Comparison of ENCODE assay signal across 25 cellular contexts in genomic region chr7:93414574-93414973, GRCh38.
A peak's percentile ranks its signal among the peaks of the same experiment; 100 is the strongest.
DNase-seq lines count a peak whose midpoint lies in the region; ATAC-seq and TF ChIP-seq lines count a peak whose summit lies in the region.
"Had no signal": no experiment of that assay in that cellular context is flagged by ENCODE, and none has a peak within 500 bp of the region (broad histone marks: within the 10 kb centered on the region; RNA-seq: fewer than 3 reads in every experiment).

No MANE protein-coding gene starts in this region.

- peak; percentile 67 to 73 for DNase-seq in NCI-H526 (lab: John Stamatoyannopoulos, UW)
- DNase-seq in epithelial cell of prostate (ENCODE audit: low read depth, low spot score), result peak; percentile 16
- no peak for DNase-seq in activated CD8-positive, alpha-beta T cell treated with anti-CD3 and anti-CD28 coated beads for 36 hours
- DNase-seq in retina, result no peak
- DNase-seq in activated CD4-positive, alpha-beta T cell treated with anti-CD3 and anti-CD28 coated beads, Interleukin-2, amount 10 ng/mL, durations not matched to agents 7 days and 5 days, result no peak
- DNase-seq: activated CD4-positive, alpha-beta T cell treated with anti-CD3 and anti-CD28 coated beads for 4 hours; activated effector memory CD4-positive, alpha-beta T cell treated with anti-CD3 and anti-CD28 coated beads, Interleukin-2, amount 50 U/mL, for 16 hours; activated naive CD8-positive, alpha-beta T cell treated with anti-CD3 and anti-CD28 coated beads for 36 hours; activated T-cell treated with anti-CD3 and anti-CD28 coated beads, Interleukin-2, amount 50 U/mL, for 1 hour; anterior cingulate cortex; DMS153; GOT3; HFFc6; Kasumi-1; naive thymus-derived CD8-positive, alpha-beta T cell; NCI-H187 treated with DMSO at 0.1 percent for 48 hours; NCI-H2171 treated with DMSO at 0.1 percent for 48 hours; NCI-H510A treated with DMSO at 0.1 percent for 48 hours; stimulated activated CD4-positive, alpha-beta T cell treated with anti-CD3 and anti-CD28 coated beads, Interleukin-4, amount 100 ng/mL, for 24 hours; trophoblast cell had no signal

- intact Hi-C loops in activated CD8-positive, alpha-beta T cell treated with anti-CD3 and anti-CD28 coated beads for 36 hours (cut with micrococcal nuclease), result no loop called here

- peak; percentile 62 for ATAC-seq in GM18868 (IDR thresholded peaks at IDR 0.05; ENCODE audit: unreplicated experiment)
- ATAC-seq in HG03565 (IDR thresholded peaks at IDR 0.05; ENCODE audit: unreplicated experiment), result peak; percentile 35
- ATAC-seq in activated CD8-positive, alpha-beta T cell treated with anti-CD3 and anti-CD28 coated beads for 36 hours, result no peak
- ATAC-seq: gastroesophageal sphincter; naive thymus-derived CD8-positive, alpha-beta T cell; sciatic nerve had no signal

- no peaks in the 10 kb centered on the region for H3K27me3 Mint-ChIP-seq in activated CD8-positive, alpha-beta T cell treated with anti-CD3 and anti-CD28 coated beads for 36 hours
- H3K27me3 Mint-ChIP-seq in activated CD4-positive, alpha-beta T cell treated with anti-CD3 and anti-CD28 coated beads, Interleukin-2, amount 10 ng/mL, durations not matched to agents 7 days and 5 days, result peaks cover 17% of the 10 kb centered on the region

- no peak for TF ChIP-seq CTCF in activated CD8-positive, alpha-beta T cell treated with anti-CD3 and anti-CD28 coated beads for 36 hours (IDR thresholded peaks at IDR 0.05)

- no peaks in the 10 kb centered on the region for H3K4me1 Mint-ChIP-seq in activated CD8-positive, alpha-beta T cell treated with anti-CD3 and anti-CD28 coated beads for 36 hours (ENCODE audit: low read depth)
- H3K4me1 Mint-ChIP-seq in activated CD4-positive, alpha-beta T cell treated with anti-CD3 and anti-CD28 coated beads, Interleukin-2, amount 10 ng/mL, durations not matched to agents 7 days and 5 days, result no peaks in the 10 kb centered on the region
- H3K4me1 Mint-ChIP-seq: naive thymus-derived CD8-positive, alpha-beta T cell had no signal

- POLR2A ChIA-PET in activated CD8-positive, alpha-beta T cell treated with anti-CD3 and anti-CD28 coated beads for 36 hours (lab: Charles Lee), result no interaction called here
- POLR2A ChIA-PET in activated CD4-positive, alpha-beta T cell treated with anti-CD3 and anti-CD28 coated beads, Interleukin-2, amount 10 ng/mL, durations not matched to agents 7 days and 5 days (lab: Charles Lee), result no interaction called here

- no peaks in the 10 kb centered on the region for H3K36me3 Mint-ChIP-seq in activated CD8-positive, alpha-beta T cell treated with anti-CD3 and anti-CD28 coated beads for 36 hours (ENCODE audit: low read depth)
- no peaks in the 10 kb centered on the region for H3K36me3 Mint-ChIP-seq in activated CD4-positive, alpha-beta T cell treated with anti-CD3 and anti-CD28 coated beads, Interleukin-2, amount 10 ng/mL, durations not matched to agents 7 days and 5 days (ENCODE audit: low read depth)
- H3K36me3 Mint-ChIP-seq: activated naive CD8-positive, alpha-beta T cell treated with anti-CD3 and anti-CD28 coated beads for 36 hours; naive thymus-derived CD8-positive, alpha-beta T cell had no signal

- no peaks in the 10 kb centered on the region for H3K9me3 Mint-ChIP-seq in activated CD8-positive, alpha-beta T cell treated with anti-CD3 and anti-CD28 coated beads for 36 hours
- no peaks in the 10 kb centered on the region for H3K9me3 Mint-ChIP-seq in activated CD4-positive, alpha-beta T cell treated with anti-CD3 and anti-CD28 coated beads, Interleukin-2, amount 10 ng/mL, durations not matched to agents 7 days and 5 days
- H3K9me3 Mint-ChIP-seq: activated naive CD8-positive, alpha-beta T cell treated with anti-CD3 and anti-CD28 coated beads for 36 hours; HFFc6; naive thymus-derived CD8-positive, alpha-beta T cell had no signal

- no peak overlapping the region for H3K27ac Mint-ChIP-seq in activated CD8-positive, alpha-beta T cell treated with anti-CD3 and anti-CD28 coated beads for 36 hours
- H3K27ac Mint-ChIP-seq in activated CD4-positive, alpha-beta T cell treated with anti-CD3 and anti-CD28 coated beads, Interleukin-2, amount 10 ng/mL, durations not matched to agents 7 days and 5 days, result no peak overlapping the region
- H3K27ac Mint-ChIP-seq: activated naive CD8-positive, alpha-beta T cell treated with anti-CD3 and anti-CD28 coated beads for 36 hours; HFFc6; naive thymus-derived CD8-positive, alpha-beta T cell had no signal

- CTCF ChIA-PET in activated CD8-positive, alpha-beta T cell treated with anti-CD3 and anti-CD28 coated beads for 36 hours (lab: Charles Lee), result interaction anchor here (0.7 kb wide), 1 partner anchor 1916 kb away, joined by 3 read pairs; no protein-coding TSS in a partner anchor
- CTCF ChIA-PET in activated CD4-positive, alpha-beta T cell treated with anti-CD3 and anti-CD28 coated beads, Interleukin-2, amount 10 ng/mL, durations not matched to agents 7 days and 5 days (lab: Charles Lee), result no interaction called here

- no peak overlapping the region for H3K4me3 Mint-ChIP-seq in activated CD8-positive, alpha-beta T cell treated with anti-CD3 and anti-CD28 coated beads for 36 hours
- no peak overlapping the region for H3K4me3 Mint-ChIP-seq in activated CD4-positive, alpha-beta T cell treated with anti-CD3 and anti-CD28 coated beads, Interleukin-2, amount 10 ng/mL, durations not matched to agents 7 days and 5 days
- H3K4me3 Mint-ChIP-seq: activated naive CD8-positive, alpha-beta T cell treated with anti-CD3 and anti-CD28 coated beads for 36 hours; HFFc6; naive thymus-derived CD8-positive, alpha-beta T cell had no signal

- H3K27ac ChIP-seq in epithelial cell of prostate, result no peak overlapping the region
- H3K27ac ChIP-seq: BLaER1 treated with 17β-estradiol and CSF1 and Interleukin-3, amounts not matched to agents 10 nM and 100 nM; gastroesophageal sphincter had no signal

Comparison
In these comparisons a context has a peak if more than half of its experiments do, and no peak if none do; other contexts are left out.
1. DNase-seq: peak in NCI-H526 (2 of 2) and epithelial cell of prostate (single experiment); none in activated CD8-positive, alpha-beta T cell treated with anti-CD3 and anti-CD28 coated beads for 36 hours (single experiment), retina (single experiment) and activated CD4-positive, alpha-beta T cell treated with anti-CD3 and anti-CD28 coated beads, Interleukin-2, amount 10 ng/mL, durations not matched to agents 7 days and 5 days (single experiment).